ENCODE assay signal across 19 cellular contexts in genomic region chr11:124930799-124931198, GRCh38. TPM values are rescaled to one million over a fixed set of nuclear protein-coding genes. Genes with fewer than 3 reads are reported as not detected.
DNase-seq lines count a peak whose midpoint lies in the region; ATAC-seq lines count a peak whose summit lies in the region.
"Had no signal": no experiment of that assay in that cellular context is flagged by ENCODE, and none has a peak within 500 bp of the region (broad histone marks: within the 10 kb centered on the region; RNA-seq: fewer than 3 reads in every experiment).

No MANE protein-coding gene starts in this region.

- H3K27me3 Mint-ChIP-seq in activated T-cell treated with anti-CD3 and anti-CD28 coated beads, Interleukin-2, amount 50 U/mL, for 24 hours, result peaks cover 1% of the 10 kb centered on the region
- H3K27me3 Mint-ChIP-seq in activated T-cell treated with anti-CD3 and anti-CD28 coated beads, Interleukin-2, amount 50 U/mL, for 4 hours (ENCODE audit: low read depth), result peaks cover 2% of the 10 kb centered on the region
- H3K27me3 Mint-ChIP-seq in memory B cell, result peaks cover 2% of the 10 kb centered on the region

- H3K27ac Mint-ChIP-seq in activated T-cell treated with anti-CD3 and anti-CD28 coated beads, Interleukin-2, amount 50 U/mL, for 24 hours, result peak overlapping the region; percentile 19
- no peak overlapping the region for H3K27ac Mint-ChIP-seq in memory B cell
- H3K27ac Mint-ChIP-seq: activated T-cell treated with anti-CD3 and anti-CD28 coated beads, Interleukin-2, amount 50 U/mL, for 72 hours; progenitor cell of endocrine pancreas had no signal

- H3K9me3 Mint-ChIP-seq in activated T-cell treated with anti-CD3 and anti-CD28 coated beads, Interleukin-2, amount 50 U/mL, for 24 hours, result no peaks in the 10 kb centered on the region
- no peaks in the 10 kb centered on the region for H3K9me3 Mint-ChIP-seq in activated T-cell treated with anti-CD3 and anti-CD28 coated beads, Interleukin-2, amount 50 U/mL, for 4 hours
- H3K9me3 Mint-ChIP-seq in memory B cell, result no peaks in the 10 kb centered on the region
- H3K9me3 Mint-ChIP-seq: activated T-cell treated with anti-CD3 and anti-CD28 coated beads, Interleukin-2, amount 50 U/mL, for 72 hours had no signal

- H3K36me3 Mint-ChIP-seq in activated T-cell treated with anti-CD3 and anti-CD28 coated beads, Interleukin-2, amount 50 U/mL, for 24 hours (ENCODE audit: low read depth), result no peaks in the 10 kb centered on the region
- H3K36me3 Mint-ChIP-seq in activated T-cell treated with anti-CD3 and anti-CD28 coated beads, Interleukin-2, amount 50 U/mL, for 4 hours (ENCODE audit: insufficient read depth), result no peaks in the 10 kb centered on the region
- H3K36me3 Mint-ChIP-seq in memory B cell, result no peaks in the 10 kb centered on the region

- ATAC-seq in activated T-cell treated with anti-CD3 and anti-CD28 coated beads, Interleukin-2, amount 50 U/mL, for 4 hours, result no peak
- ATAC-seq in GM21515 (IDR thresholded peaks at IDR 0.05; ENCODE audit: unreplicated experiment) (peak; percentile 94), HG03175 (IDR thresholded peaks at IDR 0.05; ENCODE audit: unreplicated experiment) (peak; percentile 92), memory B cell (ENCODE audit: low read depth) (peak; percentile 69)
- ATAC-seq: activated T-cell treated with anti-CD3 and anti-CD28 coated beads, Interleukin-2, amount 50 U/mL, for 72 hours had no signal

- DNase-seq in activated T-cell treated with anti-CD3 and anti-CD28 coated beads, Interleukin-2, amount 50 U/mL, for 24 hours, result no peak
- DNase-seq in activated T-cell treated with anti-CD3 and anti-CD28 coated beads, Interleukin-2, amount 50 U/mL, for 4 hours, result no peak
- no peak for DNase-seq in memory B cell (ENCODE audit: low spot score in 2 of 2)
- DNase-seq in NCI-H1105 (lab: John Stamatoyannopoulos, UW), result no peak
- DNase-seq in stimulated activated CD4-positive, alpha-beta T cell treated with anti-CD3 and anti-CD28 coated beads, Interleukin-1b, Interleukin-23, amount 100 ng/mL, for 48 hours, result no peak
- no peak for DNase-seq in DMS53 (lab: John Stamatoyannopoulos, UW)
- DNase-seq: activated T-cell treated with anti-CD3 and anti-CD28 coated beads, Interleukin-2, amount 50 U/mL, for 72 hours; brain microvascular endothelial cell; EL; hippocampal formation; mammary epithelial cell; NCI-H146; PC-9; stimulated activated CD4-positive, alpha-beta T cell treated with anti-CD3 and anti-CD28 coated beads, Interleukin-2, amount 100 ng/mL, for 48 hours had no signal

- no peak overlapping the region for H3K4me3 Mint-ChIP-seq in activated T-cell treated with anti-CD3 and anti-CD28 coated beads, Interleukin-2, amount 50 U/mL, for 24 hours
- H3K4me3 Mint-ChIP-seq in activated T-cell treated with anti-CD3 and anti-CD28 coated beads, Interleukin-2, amount 50 U/mL, for 4 hours, result no peak overlapping the region
- no peak overlapping the region for H3K4me3 Mint-ChIP-seq in memory B cell
- H3K4me3 Mint-ChIP-seq: activated T-cell treated with anti-CD3 and anti-CD28 coated beads, Interleukin-2, amount 50 U/mL, for 72 hours had no signal

- peaks cover 7% of the 10 kb centered on the region for H3K4me1 Mint-ChIP-seq in activated T-cell treated with anti-CD3 and anti-CD28 coated beads, Interleukin-2, amount 50 U/mL, for 24 hours (ENCODE audit: low read depth)
- H3K4me1 Mint-ChIP-seq in activated T-cell treated with anti-CD3 and anti-CD28 coated beads, Interleukin-2, amount 50 U/mL, for 4 hours (ENCODE audit: low read depth), result peaks cover 7% of the 10 kb centered on the region
- H3K4me1 Mint-ChIP-seq in memory B cell, result peaks cover 3% of the 10 kb centered on the region

RNA-seq across cellular contexts. Expression of gene HEPACAM, which starts 5.0 kb away (rescaled TPM):
- not detected for total RNA-seq in activated T-cell treated with anti-CD3 and anti-CD28 coated beads, Interleukin-2, amount 50 U/mL, for 4 hours
- total RNA-seq: activated T-cell treated with anti-CD3 and anti-CD28 coated beads, Interleukin-2, amount 50 U/mL, for 72 hours; HT-29; PC-9 had no signal

RNA-seq across cellular contexts. Expression of gene HEPN1, which starts 11.7 kb away (rescaled TPM):
- total RNA-seq in activated T-cell treated with anti-CD3 and anti-CD28 coated beads, Interleukin-2, amount 50 U/mL, for 4 hours, result not detected
- total RNA-seq: activated T-cell treated with anti-CD3 and anti-CD28 coated beads, Interleukin-2, amount 50 U/mL, for 72 hours; HT-29; mammary epithelial cell; PC-9; progenitor cell of endocrine pancreas; subcutaneous adipose tissue had no signal

RNA-seq across cellular contexts. Expression of gene CCDC15, which starts 23.2 kb away (rescaled TPM):
- total RNA-seq in activated T-cell treated with anti-CD3 and anti-CD28 coated beads, Interleukin-2, amount 50 U/mL, for 4 hours, result 1 to 10 TPM; 1.4 to 1.6 (median 1.4) TPM

RNA-seq across cellular contexts. Expression of gene ROBO4, which starts 33.1 kb away (rescaled TPM):
- not detected for total RNA-seq in activated T-cell treated with anti-CD3 and anti-CD28 coated beads, Interleukin-2, amount 50 U/mL, for 4 hours
- total RNA-seq: activated T-cell treated with anti-CD3 and anti-CD28 coated beads, Interleukin-2, amount 50 U/mL, for 72 hours; HT-29; PC-9; progenitor cell of endocrine pancreas had no signal

Comparison
In these comparisons a context has a peak if more than half of its experiments do, and no peak if none do; other contexts are left out.
1. ATAC-seq: peak in GM21515 (single experiment), HG03175 (single experiment) and memory B cell (single experiment); none in activated T-cell treated with anti-CD3 and anti-CD28 coated beads, Interleukin-2, amount 50 U/mL, for 4 hours (0 of 2).